11 cellular contexts compared by ENCODE assay signal in genomic region chr10:119263966-119264621, GRCh38. TPM values are rescaled to one million over a fixed set of nuclear protein-coding genes. Genes with fewer than 3 reads are reported as not detected.
DNase-seq lines count a peak whose midpoint lies in the region; ATAC-seq and TF ChIP-seq lines count a peak whose summit lies in the region.
"Had no signal": no experiment of that assay in that cellular context is flagged by ENCODE, and none has a peak within 500 bp of the region (broad histone marks: within the 10 kb centered on the region; RNA-seq: fewer than 3 reads in every experiment).

No MANE protein-coding gene starts in this region.

- H3K9me3 ChIP-seq in breast epithelium (no peaks in the 10 kb centered on the region), upper lobe of right lung (no peaks in the 10 kb centered on the region)
- H3K9me3 ChIP-seq: Peyer's patch had no signal

- ATAC-seq in left colon (peak; percentile 81), upper lobe of right lung (peak; percentile 52), HG03108 (IDR thresholded peaks at IDR 0.05; ENCODE audit: unreplicated experiment) (no peak)

- CTCF ChIA-PET in MCF 10A (lab: Yijun Ruan, JAX) = interaction anchor here (0.7 kb wide), 1 partner anchor 33 kb away, joined by 3 read pairs; no protein-coding TSS in a partner anchor

- H3K36me3 Mint-ChIP-seq in MCF 10A (ENCODE audit: insufficient read depth, unreplicated experiment) (no peaks in the 10 kb centered on the region), chondrocyte (ENCODE audit: low read depth) (peaks cover 2% of the 10 kb centered on the region)

- peak overlapping the region; percentile 29 to 68 for H3K27ac ChIP-seq in breast epithelium
- peak overlapping the region; percentile 61 for H3K27ac ChIP-seq in upper lobe of right lung

- no peak for TF ChIP-seq POLR2A in breast epithelium (IDR thresholded peaks at IDR 0.05)

- H3K27me3 Mint-ChIP-seq in MCF 10A (ENCODE audit: insufficient read depth, unreplicated experiment) (no peaks in the 10 kb centered on the region), chondrocyte (ENCODE audit: low read depth) (no peaks in the 10 kb centered on the region)

- no TSS peak for BruUV-seq in MCF 10A (replicated peaks; lab: Mats Ljungman, UMichigan)

- H3K27ac Mint-ChIP-seq in MCF 10A (ENCODE audit: low read depth, unreplicated experiment) (no peak overlapping the region), chondrocyte (ENCODE audit: unreplicated experiment) (no peak overlapping the region)

- no peaks in the 10 kb centered on the region for H3K9me3 Mint-ChIP-seq in MCF 10A (ENCODE audit: unreplicated experiment)
- H3K9me3 Mint-ChIP-seq in chondrocyte (ENCODE audit: low read depth) = no peaks in the 10 kb centered on the region

- H3K4me3 ChIP-seq in breast epithelium (no peak overlapping the region), upper lobe of right lung (no peak overlapping the region)
- H3K4me3 ChIP-seq: Peyer's patch had no signal

- H3K4me3 Mint-ChIP-seq in MCF 10A (ENCODE audit: unreplicated experiment) (no peak overlapping the region), chondrocyte (ENCODE audit: unreplicated experiment) (no peak overlapping the region)

- DNase-seq in breast epithelium (ENCODE audit: low spot score in 2 of 2) = no peak
- no peak for DNase-seq in MCF 10A (ENCODE audit: unreplicated experiment)
- DNase-seq in chondrocyte (ENCODE audit: low spot score) = peak; percentile 10
- no peak for DNase-seq in left colon
- no peak for DNase-seq in upper lobe of right lung
- DNase-seq in NK-92 (lab: John Stamatoyannopoulos, UW; ENCODE audit: unreplicated experiment) = no peak
- DNase-seq in islet precursor cell = no peak
- DNase-seq: NCI-H187; Peyer's patch; stimulated activated naive CD4-positive, alpha-beta T cell treated with Interleukin-2 at 50 U/mL for 16 hours had no signal

- H3K36me3 ChIP-seq in breast epithelium (no peaks in the 10 kb centered on the region), upper lobe of right lung (no peaks in the 10 kb centered on the region)
- H3K36me3 ChIP-seq: Peyer's patch had no signal

- intact Hi-C loops in breast epithelium (cut with DNase I; ENCODE audit: low total_unique reads) = no loop called here
- intact Hi-C loops in MCF 10A (cut with micrococcal nuclease) = no loop called here
- intact Hi-C loops in left colon (cut with DNase I, micrococcal nuclease) = no loop called here
- intact Hi-C loops in upper lobe of right lung (cut with DNase I) = no loop called here

- H3K4me1 ChIP-seq in breast epithelium (no peaks in the 10 kb centered on the region), upper lobe of right lung (peaks cover 24% of the 10 kb centered on the region)

- no peaks in the 10 kb centered on the region for H3K27me3 ChIP-seq in breast epithelium
- H3K27me3 ChIP-seq in upper lobe of right lung = no peaks in the 10 kb centered on the region
- H3K27me3 ChIP-seq: Peyer's patch had no signal

- POLR2A ChIA-PET in MCF 10A (lab: Yijun Ruan, JAX) = no interaction called here

- TF ChIP-seq CTCF in breast epithelium (IDR thresholded peaks at IDR 0.05) (no peak), MCF 10A (IDR thresholded peaks at IDR 0.05; ENCODE audit: unreplicated experiment) (no peak), chondrocyte (IDR thresholded peaks at IDR 0.05) (no peak), upper lobe of right lung (IDR thresholded peaks at IDR 0.05) (no peak)

- H3K4me1 Mint-ChIP-seq in MCF 10A (ENCODE audit: insufficient read depth, unreplicated experiment) (peaks cover 6% of the 10 kb centered on the region), chondrocyte (ENCODE audit: low read depth) (peaks cover 6% of the 10 kb centered on the region)

RNA-seq across cellular contexts. Expression of gene GRK5, which starts 56.7 kb away (rescaled TPM):
- total RNA-seq in breast epithelium (10 to 100 TPM; 14.9 to 20.6 (median 15.2) TPM), MCF 10A (2022) (0.82 and 1.2 TPM in 2 replicates), chondrocyte (11.7 to 16.4 TPM (median 15.7 TPM) in 3 replicates), left colon (10 to 100 TPM in 1 of 2 donors, 1 to 10 TPM in 1; 7.8 to 12.4 TPM), upper lobe of right lung (83.5 TPM)
